18 cellular contexts compared by ENCODE assay signal in the genomic region with DNA sequence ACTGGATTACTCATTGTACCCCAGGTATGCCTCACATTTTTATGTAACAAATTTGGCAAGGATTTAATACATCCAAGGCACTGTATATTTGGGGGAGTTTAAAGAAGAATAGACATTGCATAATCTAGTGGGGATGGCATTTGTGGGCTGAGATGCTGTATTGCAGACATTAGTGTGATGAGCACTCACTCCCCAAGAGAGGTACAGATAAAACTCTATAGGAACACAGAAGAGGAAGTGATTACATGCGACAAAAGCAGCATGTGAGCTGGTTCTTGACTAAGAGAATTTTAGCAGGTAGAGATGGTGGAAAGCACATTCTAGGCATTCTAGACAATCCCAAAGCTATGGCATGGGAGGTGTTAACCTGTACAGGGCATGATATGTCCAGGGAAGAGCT.
"Had no signal": no experiment of that assay in that cellular context is flagged by ENCODE, and none has a peak within 500 bp of the region (broad histone marks: within the 10 kb centered on the region; RNA-seq: fewer than 3 reads in every experiment).

No MANE protein-coding gene starts in this region.

- H3K27me3 ChIP-seq: brain microvascular endothelial cell, gastroesophageal sphincter, heart left ventricle, left lung, tibial artery had no signal

- H3K27ac ChIP-seq: brain microvascular endothelial cell, coronary artery, gastroesophageal sphincter, heart left ventricle, left lung, tibial artery had no signal

- H3K4me1 ChIP-seq: left lung, tibial artery had no signal

- H3K36me3 ChIP-seq: brain microvascular endothelial cell, gastroesophageal sphincter, heart left ventricle, left lung, tibial artery had no signal

- DNase-seq: activated CD4-positive, alpha-beta T cell treated with anti-CD3 and anti-CD28 coated beads, Interleukin-2, amount 10 ng/mL, durations not matched to agents 7 days and 5 days; activated CD8-positive, alpha-beta memory T cell treated with anti-CD3 and anti-CD28 coated beads, Interleukin-2, amount 50 U/mL, for 4 hours; activated CD8-positive, alpha-beta T cell treated with anti-CD3 and anti-CD28 coated beads, Interleukin-2, amount 10 ng/mL, durations not matched to agents 7 days and 5 days; activated naive CD4-positive, alpha-beta T cell treated with anti-CD3 and anti-CD28 coated beads, Interleukin-2, amount 50 U/mL, for 16 hours; activated T-cell treated with anti-CD3 and anti-CD28 coated beads, Interleukin-2, amount 50 U/mL, for 4 hours; aorta; brain microvascular endothelial cell; heart left ventricle; left lung; stimulated activated CD4-positive, alpha-beta T cell treated with anti-CD3 and anti-CD28 coated beads, Interleukin-12 subunit alpha, Interleukin-12 subunit beta, amount 100 ng/mL, for 4 hours; stimulated activated CD4-positive, alpha-beta T cell treated with anti-CD3 and anti-CD28 coated beads, Interleukin-1b, Interleukin-23, amount 100 ng/mL, for 48 hours; stimulated activated CD8-positive, alpha-beta memory T cell treated with anti-CD3 and anti-CD28 coated beads, Interleukin-4, amount 100 ng/mL, for 48 hours; stimulated activated naive CD4-positive, alpha-beta T cell; tibial artery had no signal

- H3K4me3 Mint-ChIP-seq: activated CD4-positive, alpha-beta T cell treated with anti-CD3 and anti-CD28 coated beads, Interleukin-2, amount 10 ng/mL, durations not matched to agents 7 days and 5 days; activated CD8-positive, alpha-beta T cell treated with anti-CD3 and anti-CD28 coated beads, Interleukin-2, amount 10 ng/mL, durations not matched to agents 7 days and 5 days; activated T-cell treated with anti-CD3 and anti-CD28 coated beads, Interleukin-2, amount 50 U/mL, for 4 hours; central memory CD8-positive, alpha-beta T cell had no signal

- H3K27me3 Mint-ChIP-seq: activated CD4-positive, alpha-beta T cell treated with anti-CD3 and anti-CD28 coated beads, Interleukin-2, amount 10 ng/mL, durations not matched to agents 7 days and 5 days; central memory CD8-positive, alpha-beta T cell had no signal

- H3K9me3 ChIP-seq: gastroesophageal sphincter, heart left ventricle, left lung, tibial artery had no signal

- H3K4me3 ChIP-seq: coronary artery, gastroesophageal sphincter, heart left ventricle, left lung, tibial artery had no signal

- ATAC-seq: activated CD4-positive, CD25-positive, alpha-beta regulatory T cell treated with anti-CD3 and anti-CD28 coated beads, Interleukin-2, amount 50 U/mL, for 24 hours; activated CD8-positive, alpha-beta T cell treated with anti-CD3 and anti-CD28 coated beads, Interleukin-2, amount 10 ng/mL, durations not matched to agents 7 days and 5 days; activated T-cell treated with anti-CD3 and anti-CD28 coated beads, Interleukin-2, amount 50 U/mL, for 4 hours; gastroesophageal sphincter; heart left ventricle had no signal

- H3K27ac Mint-ChIP-seq: activated CD4-positive, alpha-beta T cell treated with anti-CD3 and anti-CD28 coated beads, Interleukin-2, amount 10 ng/mL, durations not matched to agents 7 days and 5 days; activated CD8-positive, alpha-beta T cell treated with anti-CD3 and anti-CD28 coated beads, Interleukin-2, amount 10 ng/mL, durations not matched to agents 7 days and 5 days had no signal

- H3K9me3 Mint-ChIP-seq: activated CD4-positive, alpha-beta T cell treated with anti-CD3 and anti-CD28 coated beads, Interleukin-2, amount 10 ng/mL, durations not matched to agents 7 days and 5 days; activated T-cell treated with anti-CD3 and anti-CD28 coated beads, Interleukin-2, amount 50 U/mL, for 4 hours; central memory CD8-positive, alpha-beta T cell had no signal

- H3K4me1 Mint-ChIP-seq: activated CD4-positive, alpha-beta T cell treated with anti-CD3 and anti-CD28 coated beads, Interleukin-2, amount 10 ng/mL, durations not matched to agents 7 days and 5 days; central memory CD8-positive, alpha-beta T cell had no signal
